In the genomic region with DNA sequence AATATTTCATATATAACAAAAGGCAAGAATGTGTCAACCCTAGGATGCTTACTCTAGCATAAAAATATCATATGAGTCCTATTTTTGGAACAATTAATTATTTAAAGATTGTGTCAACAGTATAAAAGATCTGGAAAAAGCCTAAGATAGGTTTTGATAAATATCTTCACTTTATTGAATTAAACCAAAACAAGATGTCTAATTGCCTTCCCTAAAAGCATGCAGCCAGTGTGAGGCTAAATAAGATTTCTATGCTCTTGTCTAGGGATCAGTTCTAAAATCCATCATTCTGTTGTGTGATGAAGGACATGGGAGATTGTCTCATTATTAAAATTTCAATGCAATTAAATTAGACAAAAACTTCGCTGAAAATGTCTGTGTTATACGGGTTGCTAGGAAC, we compare ENCODE assay signal across 20 cellular contexts.
"Had no signal": no experiment of that assay in that cellular context is flagged by ENCODE, and none has a peak within 500 bp of the region (broad histone marks: within the 10 kb centered on the region; RNA-seq: fewer than 3 reads in every experiment).

No MANE protein-coding gene starts in this region.

- H3K4me1 Mint-ChIP-seq: naive B cell; naive thymus-derived CD8-positive, alpha-beta T cell had no signal

- H3K27ac ChIP-seq: coronary artery, esophagus muscularis mucosa, foreskin keratinocyte, gastroesophageal sphincter, heart right ventricle, left lung, lower lobe of right lung had no signal

- H3K4me3 Mint-ChIP-seq: mesothelial cell of epicardium; naive thymus-derived CD8-positive, alpha-beta T cell had no signal

- H3K27ac Mint-ChIP-seq: mesothelial cell of epicardium; naive B cell; naive thymus-derived CD8-positive, alpha-beta T cell had no signal

- H3K9me3 ChIP-seq: esophagus muscularis mucosa, gastroesophageal sphincter, heart right ventricle, left lung, lower lobe of right lung, mucosa of descending colon had no signal

- H3K27me3 ChIP-seq: dorsolateral prefrontal cortex, esophagus muscularis mucosa, foreskin keratinocyte, gastroesophageal sphincter, heart right ventricle, left lung had no signal

- H3K27me3 Mint-ChIP-seq: naive B cell; naive thymus-derived CD8-positive, alpha-beta T cell had no signal

- ATAC-seq: foreskin keratinocyte, gastroesophageal sphincter, heart right ventricle, left cardiac atrium, left lung, left ventricle myocardium superior, lower lobe of right lung, mucosa of descending colon had no signal

- H3K4me3 ChIP-seq: coronary artery, dorsolateral prefrontal cortex, esophagus muscularis mucosa, gastroesophageal sphincter, heart right ventricle, left lung, lower lobe of right lung, mucosa of descending colon had no signal

- H3K36me3 ChIP-seq: esophagus muscularis mucosa, gastroesophageal sphincter, heart right ventricle, left lung, lower lobe of right lung had no signal

- DNase-seq: dermis blood vessel endothelial cell; effector CD4-positive, alpha-beta T cell; effector memory CD4-positive, alpha-beta T cell; foreskin keratinocyte; head of caudate nucleus; heart right ventricle; hippocampal formation; left cardiac atrium; left lung; left ventricle myocardium superior; lower lobe of right lung; mesenchymal stem cell; mucosa of descending colon; naive B cell; naive thymus-derived CD8-positive, alpha-beta T cell had no signal

- H3K4me1 ChIP-seq: esophagus muscularis mucosa, foreskin keratinocyte, gastroesophageal sphincter, heart right ventricle, left lung, lower lobe of right lung had no signal

- H3K36me3 Mint-ChIP-seq: mesothelial cell of epicardium; naive B cell; naive thymus-derived CD8-positive, alpha-beta T cell had no signal
